ENCODE assay signal across 23 cellular contexts in the genomic region with DNA sequence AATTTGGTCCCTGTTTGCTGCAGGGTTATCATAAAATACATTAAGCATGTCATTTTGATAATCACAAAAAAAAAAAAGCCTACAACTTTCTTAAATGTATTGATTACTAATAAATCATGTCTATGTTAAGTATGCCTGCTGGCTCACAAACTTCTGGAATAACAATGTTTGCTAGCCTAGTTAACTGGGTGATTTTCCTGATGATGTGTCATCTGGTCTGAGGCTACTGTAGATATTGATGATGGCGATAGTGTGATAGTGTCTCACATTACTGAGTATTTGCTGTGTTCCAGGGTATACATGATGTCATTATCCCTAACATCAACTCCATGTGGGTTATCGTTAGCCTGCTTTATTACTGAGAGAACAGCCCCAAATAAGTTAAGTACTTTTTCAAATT.
"Had no signal": no experiment of that assay in that cellular context is flagged by ENCODE, and none has a peak within 500 bp of the region (broad histone marks: within the 10 kb centered on the region; RNA-seq: fewer than 3 reads in every experiment).

No MANE protein-coding gene starts in this region.

- H3K27ac ChIP-seq: body of pancreas, dorsolateral prefrontal cortex, gastroesophageal sphincter, heart left ventricle, left ventricle myocardium inferior, tibial artery, uterus had no signal

- H3K27me3 ChIP-seq: body of pancreas, dorsolateral prefrontal cortex, gastroesophageal sphincter, heart left ventricle, tibial artery, uterus had no signal

- H3K27me3 Mint-ChIP-seq: activated CD4-positive, alpha-beta T cell treated with anti-CD3 and anti-CD28 coated beads, Interleukin-2, amount 10 ng/mL, durations not matched to agents 24 days and 14 days; activated CD8-positive, alpha-beta T cell treated with anti-CD3 and anti-CD28 coated beads for 36 hours; activated naive CD8-positive, alpha-beta T cell treated with anti-CD3 and anti-CD28 coated beads, Interleukin-2, amount 10 ng/mL, durations not matched to agents 7 days and 5 days; activated T-cell treated with anti-CD3 and anti-CD28 coated beads, Interleukin-2, amount 50 U/mL, for 24 hours had no signal

- FAIRE-seq: colon had no signal

- H3K4me3 Mint-ChIP-seq: activated CD4-positive, alpha-beta T cell treated with anti-CD3 and anti-CD28 coated beads, Interleukin-2, amount 10 ng/mL, durations not matched to agents 24 days and 14 days; activated CD8-positive, alpha-beta T cell treated with anti-CD3 and anti-CD28 coated beads for 36 hours; activated naive CD8-positive, alpha-beta T cell treated with anti-CD3 and anti-CD28 coated beads, Interleukin-2, amount 10 ng/mL, durations not matched to agents 7 days and 5 days; activated T-cell treated with anti-CD3 and anti-CD28 coated beads, Interleukin-2, amount 50 U/mL, for 24 hours; immature natural killer cell had no signal

- DNase-seq: activated CD4-positive, alpha-beta T cell treated with anti-CD3 and anti-CD28 coated beads, Interleukin-2, amount 10 ng/mL, durations not matched to agents 24 days and 14 days; activated CD8-positive, alpha-beta T cell treated with anti-CD3 and anti-CD28 coated beads for 36 hours; activated naive CD4-positive, alpha-beta T cell treated with Interleukin-2 at 50 U/mL for 16 hours; activated naive CD8-positive, alpha-beta T cell treated with anti-CD3 and anti-CD28 coated beads, Interleukin-2, amount 10 ng/mL, durations not matched to agents 7 days and 5 days; activated T-cell treated with anti-CD3 and anti-CD28 coated beads, Interleukin-2, amount 50 U/mL, for 24 hours; amygdala; body of pancreas; dorsolateral prefrontal cortex; heart left ventricle; immature natural killer cell; kidney glomerular epithelial cell; left ventricle myocardium inferior; mammary epithelial cell; midbrain; retina; stimulated activated naive CD8-positive, alpha-beta T cell treated with anti-CD3 and anti-CD28 coated beads, Interleukin-15, Interleukin-2, amounts not matched to agents 100 U/mL and 50 U/mL, for 24 hours; substantia nigra; T-helper 9 cell; tibial artery; uterus had no signal

- H3K4me3 ChIP-seq: body of pancreas, dorsolateral prefrontal cortex, gastroesophageal sphincter, heart left ventricle, left ventricle myocardium inferior, tibial artery, uterus had no signal

- H3K9me3 Mint-ChIP-seq: activated CD4-positive, alpha-beta T cell treated with anti-CD3 and anti-CD28 coated beads, Interleukin-2, amount 10 ng/mL, durations not matched to agents 24 days and 14 days; activated CD8-positive, alpha-beta T cell treated with anti-CD3 and anti-CD28 coated beads for 36 hours; activated naive CD8-positive, alpha-beta T cell treated with anti-CD3 and anti-CD28 coated beads, Interleukin-2, amount 10 ng/mL, durations not matched to agents 7 days and 5 days; activated T-cell treated with anti-CD3 and anti-CD28 coated beads, Interleukin-2, amount 50 U/mL, for 24 hours; activated T-helper 2 cell treated with anti-CD3 and anti-CD28 coated beads, Interferon-gamma antibody, Interleukin-2, Interleukin-4, amounts not matched to agents 10 μg/mL and 5 μg/mL and 100 μg/mL, durations not matched to agents 14 hours and 24 hours and 36 hours; immature natural killer cell had no signal

- H3K9me3 ChIP-seq: body of pancreas, gastroesophageal sphincter, heart left ventricle, left ventricle myocardium inferior, tibial artery, uterus had no signal

- H3K36me3 ChIP-seq: tibial artery, uterus had no signal

- H3K4me1 ChIP-seq: body of pancreas, left ventricle myocardium inferior, tibial artery, uterus had no signal

- H3K27ac Mint-ChIP-seq: activated CD4-positive, alpha-beta T cell treated with anti-CD3 and anti-CD28 coated beads, Interleukin-2, amount 10 ng/mL, durations not matched to agents 24 days and 14 days; activated CD8-positive, alpha-beta T cell treated with anti-CD3 and anti-CD28 coated beads for 36 hours; activated naive CD8-positive, alpha-beta T cell treated with anti-CD3 and anti-CD28 coated beads, Interleukin-2, amount 10 ng/mL, durations not matched to agents 7 days and 5 days; activated T-cell treated with anti-CD3 and anti-CD28 coated beads, Interleukin-2, amount 50 U/mL, for 24 hours; activated T-helper 2 cell treated with anti-CD3 and anti-CD28 coated beads, Interferon-gamma antibody, Interleukin-2, Interleukin-4, amounts not matched to agents 10 μg/mL and 5 μg/mL and 100 μg/mL, durations not matched to agents 14 hours and 24 hours and 36 hours had no signal

- ATAC-seq: activated CD8-positive, alpha-beta T cell treated with anti-CD3 and anti-CD28 coated beads for 36 hours; body of pancreas; gastroesophageal sphincter; heart left ventricle; stimulated activated naive CD8-positive, alpha-beta T cell treated with anti-CD3 and anti-CD28 coated beads, Interleukin-15, Interleukin-2, amounts not matched to agents 100 U/mL and 50 U/mL, for 24 hours had no signal
